Comparison of ENCODE assay signal across 20 cellular contexts in the genomic region with DNA sequence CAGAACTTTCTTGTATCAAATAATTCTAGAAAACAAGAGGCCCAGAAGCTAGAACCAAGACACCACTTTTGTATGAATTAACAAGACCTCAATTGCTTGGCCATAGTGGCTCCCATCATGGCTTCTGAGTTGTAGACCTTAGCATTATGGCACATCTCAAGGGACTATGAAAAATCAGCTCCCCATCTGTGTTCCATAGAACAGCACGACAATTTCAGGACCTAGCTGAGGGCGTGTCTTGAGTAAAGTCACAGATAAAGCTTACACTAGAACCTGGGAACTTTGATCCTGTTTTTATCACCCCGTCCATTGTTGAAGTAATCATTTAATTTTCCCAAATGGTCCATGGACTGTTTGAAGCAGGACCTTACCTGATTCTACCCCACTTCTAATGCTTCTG.
"Had no signal": no experiment of that assay in that cellular context is flagged by ENCODE, and none has a peak within 500 bp of the region (broad histone marks: within the 10 kb centered on the region; RNA-seq: fewer than 3 reads in every experiment).

No MANE protein-coding gene starts in this region.

- H3K36me3 Mint-ChIP-seq: brain, type B pancreatic cell had no signal

- H3K4me3 Mint-ChIP-seq: activated naive CD8-positive, alpha-beta T cell treated with anti-CD3 and anti-CD28 coated beads, Interleukin-2, amount 10 ng/mL, durations not matched to agents 7 days and 5 days; brain; neural crest cell; type B pancreatic cell had no signal

- H3K27me3 Mint-ChIP-seq: type B pancreatic cell had no signal

- H3K4me1 ChIP-seq: left ventricle myocardium inferior had no signal

- H3K27ac Mint-ChIP-seq: activated naive CD8-positive, alpha-beta T cell treated with anti-CD3 and anti-CD28 coated beads, Interleukin-2, amount 10 ng/mL, durations not matched to agents 7 days and 5 days; progenitor cell of endocrine pancreas; type B pancreatic cell had no signal

- H3K4me3 ChIP-seq: dorsolateral prefrontal cortex, left ventricle myocardium inferior, right atrium auricular region, testis had no signal

- H3K27me3 ChIP-seq: right atrium auricular region, testis had no signal

- H3K36me3 ChIP-seq: left ventricle myocardium inferior, right atrium auricular region had no signal

- H3K9me3 ChIP-seq: left ventricle myocardium inferior, right atrium auricular region, testis had no signal

- H3K9me3 Mint-ChIP-seq: activated naive CD8-positive, alpha-beta T cell treated with anti-CD3 and anti-CD28 coated beads, Interleukin-2, amount 10 ng/mL, durations not matched to agents 7 days and 5 days; activated T-cell treated with anti-CD3 and anti-CD28 coated beads, Interleukin-2, amount 50 U/mL, for 72 hours; type B pancreatic cell had no signal

- DNase-seq: activated CD4-positive, alpha-beta T cell treated with anti-CD3 and anti-CD28 coated beads for 4 hours; activated CD8-positive, alpha-beta memory T cell treated with anti-CD3 and anti-CD28 coated beads, Interleukin-2, amount 50 U/mL, for 4 hours; activated gamma-delta T cell treated with Interleukin-2 at 50 U/mL for 16 hours; activated naive CD8-positive, alpha-beta T cell treated with anti-CD3 and anti-CD28 coated beads, Interleukin-2, amount 10 ng/mL, durations not matched to agents 7 days and 5 days; activated T-cell treated with anti-CD3 and anti-CD28 coated beads, Interleukin-2, amount 50 U/mL, for 72 hours; caudate nucleus; dorsolateral prefrontal cortex; foreskin melanocyte; head of caudate nucleus; left ventricle myocardium inferior; mammary epithelial cell; midbrain; stimulated activated CD4-positive, alpha-beta T cell treated with anti-CD3 and anti-CD28 coated beads, Interleukin-4, amount 100 ng/mL, for 1 hour; SW 1271; testis had no signal

- H3K4me1 Mint-ChIP-seq: neural crest cell had no signal
